Comparison of ENCODE assay signal across 8 cellular contexts in the genomic region with DNA sequence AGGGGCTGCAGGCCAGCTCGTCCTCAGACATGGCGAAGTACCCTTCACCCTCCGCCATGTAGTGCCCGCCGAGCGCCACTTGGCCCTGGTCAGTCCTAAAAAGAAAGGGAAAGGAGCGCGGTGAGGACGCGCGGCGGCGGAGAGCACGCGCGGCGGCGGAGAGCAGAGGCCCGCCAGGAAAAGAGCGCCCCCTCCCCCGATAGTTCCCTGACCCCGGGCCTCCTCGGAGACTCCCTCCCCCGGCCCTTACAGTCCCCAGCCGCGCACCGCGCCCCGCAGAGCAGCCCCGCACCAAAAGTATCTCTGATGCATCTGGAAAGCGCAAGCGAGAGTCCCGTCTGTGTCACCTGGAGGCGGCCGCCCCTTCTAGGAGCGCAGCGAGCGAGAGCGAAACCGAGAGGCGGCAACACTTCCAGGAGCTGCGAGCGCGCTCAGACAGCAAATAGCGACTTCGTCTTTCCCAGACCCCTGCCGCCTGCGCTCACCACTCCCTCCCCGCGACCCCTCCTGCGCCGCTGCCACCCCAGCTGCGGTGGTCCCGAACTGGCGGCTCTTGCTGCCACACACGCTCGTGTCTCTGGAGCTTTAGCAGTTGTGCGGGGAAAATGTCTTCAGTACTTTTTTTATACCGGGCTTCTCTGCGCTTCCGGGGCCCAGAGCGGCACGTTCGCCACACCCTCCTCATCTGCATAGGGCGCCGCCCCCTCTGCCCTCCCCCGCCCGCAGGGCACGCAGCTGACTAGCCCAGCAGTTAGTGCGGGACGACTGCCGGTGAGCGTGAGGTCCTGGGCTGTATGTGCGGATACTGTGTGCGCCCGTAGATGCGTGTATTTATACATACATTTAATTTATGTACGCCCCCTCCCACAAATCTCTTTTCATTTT. TPM values are rescaled to one million over a fixed set of nuclear protein-coding genes. Genes with fewer than 3 reads are reported as not detected.
A peak's percentile ranks its signal among the peaks of the same experiment; 100 is the strongest.
DNase-seq lines count a peak whose midpoint lies in the region; ATAC-seq, FAIRE-seq and TF ChIP-seq lines count a peak whose summit lies in the region.

Gene TENT5A, minus strand, starts transcription at position 598 of the 885 bp plus-strand sequence. Its CDS starts 540 bp downstream, at position 58.

- H3K27ac ChIP-seq in ectodermal cell (ENCODE audit: insufficient read depth, low read depth, low read length, poor library complexity, severe bottlenecking), result peak within 1 kb of the TSS; percentile 66

- H3K4me1 ChIP-seq in BE2C (peaks cover 5% of the 10 kb centered on the region; the same call in 1 of the 2 replicates), ectodermal cell (ENCODE audit: control insufficient read depth, insufficient read depth, low read length) (no peaks in the 10 kb centered on the region)

- no peaks in the 10 kb centered on the region for H3K36me3 ChIP-seq in BE2C
- H3K36me3 ChIP-seq in ectodermal cell (ENCODE audit: control insufficient read depth, insufficient read depth, low read length), result peaks cover 4% of the 10 kb centered on the region

- DNase-seq in BE2C, result peak; percentile 95
- peak; percentile 71 for DNase-seq in GM19239 (ENCODE audit: insufficient read length, low spot score)
- peak; percentile 88 for DNase-seq in NCI-H748 treated with DMSO at 0.1 percent for 48 hours (lab: John Stamatoyannopoulos, UW)
- DNase-seq in activated CD8-positive, alpha-beta memory T cell treated with anti-CD3 and anti-CD28 coated beads for 1 hour (ENCODE audit: extremely low read depth in 1 of 2, low read depth in 1 of 2), result peak; percentile 61 to 74
- DNase-seq in lung microvascular endothelial cell (ENCODE audit: low read depth in 2 of 2), result peak; percentile 80 to 89
- DNase-seq in stimulated activated CD4-positive, alpha-beta T cell treated with anti-CD3 and anti-CD28 coated beads, TNF-alpha, amount 100 ng/mL, for 4 hours (ENCODE audit: low read depth in 3 of 3), result peak; percentile 62 to 77 (median 71)

- ATAC-seq in HG03432 (IDR thresholded peaks at IDR 0.05; ENCODE audit: unreplicated experiment), result peak; percentile 72

- WGBS in ectodermal cell, 2 experiments, result 0% methylated on average over 75 to 78 of the region's 78 CpGs

- peak; percentile 18 for TF ChIP-seq CTCF in BE2C (IDR thresholded peaks at IDR 0.05; ENCODE audit: low read depth, low read length)

- no peaks in the 10 kb centered on the region for H3K9me3 ChIP-seq in BE2C
- H3K9me3 ChIP-seq in ectodermal cell (ENCODE audit: control insufficient read depth, low read length), result no peaks in the 10 kb centered on the region

- H3K27me3 ChIP-seq in BE2C, result no peaks in the 10 kb centered on the region
- peaks cover 42% of the 10 kb centered on the region for H3K27me3 ChIP-seq in ectodermal cell (ENCODE audit: control insufficient read depth, insufficient read depth, low read length, poor library complexity, severe bottlenecking)

- peak; percentile 78 for FAIRE-seq in GM19239 (lab: Jason Lieb, UNC)

- H3K4me3 ChIP-seq in BE2C (ENCODE audit: low read depth, low read length) (peak within 1 kb of the TSS; percentile 56), ectodermal cell (ENCODE audit: insufficient read depth, low read depth, low read length) (peak within 1 kb of the TSS; percentile 77)

RNA-seq across cellular contexts. Expression of gene TENT5A, which starts in this region (rescaled TPM):
- 1.4 TPM for polyA plus RNA-seq in BE2C (2012; ENCODE audit: insufficient read depth, insufficient read length, low read depth)
- polyA plus RNA-seq in ectodermal cell (2013, experiment 1 of 4), result 6.6 TPM
- polyA plus RNA-seq in ectodermal cell (2013, experiment 2 of 4), result 7.9 TPM
- 6.1 TPM for polyA plus RNA-seq in ectodermal cell (2013, experiment 3 of 4)
- 7.6 TPM for polyA plus RNA-seq in ectodermal cell (2013, experiment 4 of 4)
- total RNA-seq in lung microvascular endothelial cell, result 0.60 and 2.6 TPM in 2 replicates

Comparison
In these comparisons a context has a peak if more than half of its experiments do, and no peak if none do; other contexts are left out.
1. Peak in every context shown above with its lines: DNase-seq, ATAC-seq, H3K4me3 ChIP-seq and H3K27ac ChIP-seq.